13 cellular contexts compared by ENCODE assay signal in genomic region chr17:78396436-78397335, GRCh38. TPM values are rescaled to one million over a fixed set of nuclear protein-coding genes. Genes with fewer than 3 reads are reported as not detected.
DNase-seq lines count a peak whose midpoint lies in the region; ATAC-seq and TF ChIP-seq lines count a peak whose summit lies in the region.
"Had no signal": no experiment of that assay in that cellular context is flagged by ENCODE, and none has a peak within 500 bp of the region (broad histone marks: within the 10 kb centered on the region; RNA-seq: fewer than 3 reads in every experiment).

No MANE protein-coding gene starts in this region.

- POLR2A ChIA-PET in activated CD4-positive, alpha-beta T cell treated with anti-CD3 and anti-CD28 coated beads for 36 hours (lab: Charles Lee) = no interaction called here

- CTCF ChIA-PET in activated CD4-positive, alpha-beta T cell treated with anti-CD3 and anti-CD28 coated beads for 36 hours (lab: Charles Lee) = interaction anchor here (0.5 to 1.3 kb wide), 4 partner anchors 14 to 35 kb away, joined by 3 to 6 read pairs (median 4); no protein-coding TSS in a partner anchor

- H3K9me3 ChIP-seq in fibroblast of lung (ENCODE audit: control insufficient read depth, insufficient read depth, low read depth, low read length) (no peaks in the 10 kb centered on the region), mesenchymal stem cell (ENCODE audit: control insufficient read depth, low read length) (no peaks in the 10 kb centered on the region), upper lobe of left lung (no peaks in the 10 kb centered on the region)

- H3K27ac ChIP-seq in fibroblast of lung (ENCODE audit: insufficient read depth, low read length) = peak overlapping the region; percentile 76
- peak overlapping the region; percentile 68 for H3K27ac ChIP-seq in mesenchymal stem cell (ENCODE audit: low read length, poor library complexity, severe bottlenecking)
- peak overlapping the region; percentile 35 to 75 (median 58) for H3K27ac ChIP-seq in upper lobe of left lung
- H3K27ac ChIP-seq: KMS-11 had no signal

- H3K79me1 ChIP-seq in mesenchymal stem cell (replicated peaks; ENCODE audit: low read length, poor library complexity, severe bottlenecking) = peaks cover 18% of the 10 kb centered on the region

- peak overlapping the region; percentile 14 to 37 for H2BK12ac ChIP-seq in mesenchymal stem cell (ENCODE audit: low read length in 2 of 2)

- H3K9ac ChIP-seq in fibroblast of lung (ENCODE audit: insufficient read depth, low read length) = peak overlapping the region; percentile 8
- no peak overlapping the region for H3K9ac ChIP-seq in mesenchymal stem cell (ENCODE audit: low read length)
- H3K9ac ChIP-seq: KMS-11 had no signal

- peak overlapping the region in 1 of 2 experiments; percentile 5 for H3K18ac ChIP-seq in mesenchymal stem cell (ENCODE audit: low read depth in 1 of 2, low read length in 2 of 2)

- no peak overlapping the region for H3K4ac ChIP-seq in mesenchymal stem cell (ENCODE audit: low read depth in 1 of 2, low read length in 2 of 2)

- peak overlapping the region; percentile 99 for H2AK5ac ChIP-seq in mesenchymal stem cell (ENCODE audit: low read length, severe bottlenecking)

- no peak for TF ChIP-seq POLR2A in upper lobe of left lung (IDR thresholded peaks at IDR 0.05)

- no peak overlapping the region for H3K4me3 Mint-ChIP-seq in activated T-cell treated with anti-CD3 and anti-CD28 coated beads, Interleukin-2, amount 50 U/mL, for 24 hours
- no peak overlapping the region for H3K4me3 Mint-ChIP-seq in activated T-cell treated with anti-CD3 and anti-CD28 coated beads, Interleukin-2, amount 50 U/mL, for 4 hours
- H3K4me3 Mint-ChIP-seq in activated CD4-positive, alpha-beta T cell treated with anti-CD3 and anti-CD28 coated beads for 36 hours = no peak overlapping the region
- H3K4me3 Mint-ChIP-seq: endodermal cell had no signal

- 83% methylated on average over 14 of the region's 14 CpGs for WGBS in mesenchymal stem cell
- WGBS in upper lobe of left lung, 2 donors = 44 to 54% methylated on average over 13 to 14 of the region's 14 CpGs

- no peak overlapping the region for H2BK15ac ChIP-seq in mesenchymal stem cell (ENCODE audit: low read depth, poor library complexity, severe bottlenecking)

- peaks cover 18% of the 10 kb centered on the region for H3K4me1 ChIP-seq in fibroblast of lung (ENCODE audit: control insufficient read depth, extremely low read depth, insufficient read depth, low read length)
- peaks cover 55% of the 10 kb centered on the region for H3K4me1 ChIP-seq in mesenchymal stem cell (ENCODE audit: control insufficient read depth, insufficient read depth, low read depth, low read length)
- peaks cover 50 to 55% (median 53%) of the 10 kb centered on the region in 4 donors for H3K4me1 ChIP-seq in upper lobe of left lung

- H3K27me3 ChIP-seq in fibroblast of lung (ENCODE audit: control insufficient read depth, insufficient read depth, low read length) (no peaks in the 10 kb centered on the region), mesenchymal stem cell (ENCODE audit: control insufficient read depth in 1 of 2, insufficient read depth in 1 of 2, low read length in 2 of 2) (no peaks in the 10 kb centered on the region), upper lobe of left lung (no peaks in the 10 kb centered on the region), H7 (ENCODE audit: control insufficient read depth, insufficient read depth, low read length) (no peaks in the 10 kb centered on the region)

- no peak overlapping the region for H2AFZ ChIP-seq in fibroblast of lung (ENCODE audit: low read length)
- H2AFZ ChIP-seq in mesenchymal stem cell (ENCODE audit: low read depth, low read length) = no peak overlapping the region

- no peak overlapping the region for H4K91ac ChIP-seq in mesenchymal stem cell (ENCODE audit: low read length)

- no peaks in the 10 kb centered on the region for H3K27me3 Mint-ChIP-seq in activated T-cell treated with anti-CD3 and anti-CD28 coated beads, Interleukin-2, amount 50 U/mL, for 24 hours
- no peaks in the 10 kb centered on the region for H3K27me3 Mint-ChIP-seq in activated T-cell treated with anti-CD3 and anti-CD28 coated beads, Interleukin-2, amount 50 U/mL, for 4 hours (ENCODE audit: low read depth)
- no peaks in the 10 kb centered on the region for H3K27me3 Mint-ChIP-seq in activated CD4-positive, alpha-beta T cell treated with anti-CD3 and anti-CD28 coated beads for 36 hours

- H4K20me1 ChIP-seq in fibroblast of lung (ENCODE audit: control insufficient read depth, extremely low read depth, insufficient read depth, low read length) = no peaks in the 10 kb centered on the region

- DNase-seq in activated T-cell treated with anti-CD3 and anti-CD28 coated beads, Interleukin-2, amount 50 U/mL, for 24 hours = no peak
- DNase-seq in activated T-cell treated with anti-CD3 and anti-CD28 coated beads, Interleukin-2, amount 50 U/mL, for 4 hours = no peak
- DNase-seq in fibroblast of lung (ENCODE audit: low read depth in 2 of 2) (no peak), mesenchymal stem cell (no peak), upper lobe of left lung (peak in 1 of 2 donors; percentile 85), H7 (no peak)
- no peak for DNase-seq in activated CD4-positive, alpha-beta T cell treated with anti-CD3 and anti-CD28 coated beads for 36 hours
- DNase-seq: activated CD8-positive, alpha-beta memory T cell treated with anti-CD3 and anti-CD28 coated beads, Interleukin-2, amount 50 U/mL, for 48 hours; endodermal cell; NCI-H2171; small intestine had no signal

- ATAC-seq in activated T-cell treated with anti-CD3 and anti-CD28 coated beads, Interleukin-2, amount 50 U/mL, for 4 hours = no peak
- ATAC-seq in upper lobe of left lung (ENCODE audit: low FRiP score in 2 of 2) = peak; percentile 35 to 44
- ATAC-seq in HG03432 (IDR thresholded peaks at IDR 0.05; ENCODE audit: unreplicated experiment) = no peak
- ATAC-seq in activated CD4-positive, alpha-beta T cell treated with anti-CD3 and anti-CD28 coated beads for 36 hours = no peak

- H3K4me1 Mint-ChIP-seq in activated T-cell treated with anti-CD3 and anti-CD28 coated beads, Interleukin-2, amount 50 U/mL, for 24 hours (ENCODE audit: low read depth) = peaks cover 27% of the 10 kb centered on the region
- H3K4me1 Mint-ChIP-seq in activated T-cell treated with anti-CD3 and anti-CD28 coated beads, Interleukin-2, amount 50 U/mL, for 4 hours (ENCODE audit: low read depth) = peaks cover 12% of the 10 kb centered on the region
- H3K4me1 Mint-ChIP-seq in activated CD4-positive, alpha-beta T cell treated with anti-CD3 and anti-CD28 coated beads for 36 hours = peaks cover 19% of the 10 kb centered on the region

- peak overlapping the region; percentile 62 for H3K27ac Mint-ChIP-seq in activated T-cell treated with anti-CD3 and anti-CD28 coated beads, Interleukin-2, amount 50 U/mL, for 24 hours
- no peak overlapping the region for H3K27ac Mint-ChIP-seq in activated CD4-positive, alpha-beta T cell treated with anti-CD3 and anti-CD28 coated beads for 36 hours

- H3K36me3 ChIP-seq in fibroblast of lung (ENCODE audit: control insufficient read depth, insufficient read depth, low read length) (peaks cover 31% of the 10 kb centered on the region), mesenchymal stem cell (ENCODE audit: control insufficient read depth in 1 of 2, insufficient read depth in 2 of 2, low read depth in 1 of 2, low read length in 2 of 2) (peaks cover 62 to 74% of the 10 kb centered on the region in 2 experiments), upper lobe of left lung (peaks cover 25 to 82% (median 59%) of the 10 kb centered on the region in 4 donors), H7 (replicated peaks; ENCODE audit: control insufficient read depth, insufficient read depth, low read length) (peaks cover 43% of the 10 kb centered on the region)

- no peak overlapping the region for H3K14ac ChIP-seq in mesenchymal stem cell (ENCODE audit: low read length in 2 of 2)

- H4K8ac ChIP-seq in mesenchymal stem cell (ENCODE audit: low read length) = no peak overlapping the region

- no peak for TF ChIP-seq CTCF in fibroblast of lung (conservative IDR thresholded peaks at IDR 0.05 in 1 of 2, IDR thresholded peaks at IDR 0.05 in 1 of 2; ENCODE audit: low read depth in 1 of 2, low read length in 2 of 2)
- no peak for TF ChIP-seq CTCF in upper lobe of left lung (IDR thresholded peaks at IDR 0.05)

- H3K4me2 ChIP-seq in fibroblast of lung (ENCODE audit: extremely low read depth, insufficient read depth, low read length) (no peak overlapping the region), mesenchymal stem cell (ENCODE audit: low read length, poor library complexity, severe bottlenecking) (no peak overlapping the region)
- H3K4me2 ChIP-seq: KMS-11 had no signal

- H3K36me3 Mint-ChIP-seq in activated T-cell treated with anti-CD3 and anti-CD28 coated beads, Interleukin-2, amount 50 U/mL, for 24 hours (ENCODE audit: low read depth) = peaks cover 98% of the 10 kb centered on the region
- peaks cover 56% of the 10 kb centered on the region for H3K36me3 Mint-ChIP-seq in activated T-cell treated with anti-CD3 and anti-CD28 coated beads, Interleukin-2, amount 50 U/mL, for 4 hours (ENCODE audit: insufficient read depth)
- peaks cover 79% of the 10 kb centered on the region for H3K36me3 Mint-ChIP-seq in activated CD4-positive, alpha-beta T cell treated with anti-CD3 and anti-CD28 coated beads for 36 hours (ENCODE audit: low read depth)

- peaks cover 52% of the 10 kb centered on the region for H3K79me2 ChIP-seq in fibroblast of lung (ENCODE audit: control insufficient read depth, insufficient read depth, low read length)

- intact Hi-C loops in activated CD4-positive, alpha-beta T cell treated with anti-CD3 and anti-CD28 coated beads for 36 hours (cut with DNase I, micrococcal nuclease) = no loop called here

- no peak overlapping the region for H2BK5ac ChIP-seq in mesenchymal stem cell (ENCODE audit: low read depth, low read length, poor library complexity, severe bottlenecking)

- H3K9me3 Mint-ChIP-seq in activated T-cell treated with anti-CD3 and anti-CD28 coated beads, Interleukin-2, amount 50 U/mL, for 24 hours = no peaks in the 10 kb centered on the region
- no peaks in the 10 kb centered on the region for H3K9me3 Mint-ChIP-seq in activated T-cell treated with anti-CD3 and anti-CD28 coated beads, Interleukin-2, amount 50 U/mL, for 4 hours
- no peaks in the 10 kb centered on the region for H3K9me3 Mint-ChIP-seq in activated CD4-positive, alpha-beta T cell treated with anti-CD3 and anti-CD28 coated beads for 36 hours (ENCODE audit: low read depth)
- H3K9me3 Mint-ChIP-seq: endodermal cell had no signal

- H2BK120ac ChIP-seq in mesenchymal stem cell (ENCODE audit: low read depth, low read length) = no peak overlapping the region

- no peak overlapping the region for H3K4me3 ChIP-seq in fibroblast of lung (replicated peaks in 1 of 4; ENCODE audit: control extremely low read depth in 1 of 4, insufficient read depth in 1 of 4, low read depth in 3 of 4, low read length in 4 of 4)
- no peak overlapping the region for H3K4me3 ChIP-seq in mesenchymal stem cell (ENCODE audit: insufficient read depth in 1 of 2, low read depth in 1 of 2, low read length in 2 of 2)
- H3K4me3 ChIP-seq in upper lobe of left lung = no peak overlapping the region
- no peak overlapping the region for H3K4me3 ChIP-seq in H7 (ENCODE audit: insufficient read depth, low read depth, low read length)

- no peak for TF ChIP-seq EP300 in upper lobe of left lung (IDR thresholded peaks at IDR 0.05)

- H3K23ac ChIP-seq in mesenchymal stem cell (ENCODE audit: low read length in 2 of 2) = no peak overlapping the region

RNA-seq across cellular contexts. Expression of gene PGS1, which starts 18.2 kb away (rescaled TPM):
- 10 to 100 TPM; 47.4 to 51.7 (median 47.5) TPM for total RNA-seq in activated T-cell treated with anti-CD3 and anti-CD28 coated beads, Interleukin-2, amount 50 U/mL, for 4 hours
- 29.8 and 34.5 TPM in 2 replicates for total RNA-seq in fibroblast of lung
- polyA plus RNA-seq in fibroblast of lung = 21.7 and 22.4 TPM in 2 replicates
- 16.6 and 21.3 TPM in 2 replicates for polyA plus RNA-seq in fibroblast of lung (2012)
- polyA minus RNA-seq in fibroblast of lung (ENCODE audit: low replicate concordance) = 27.9 and 37.7 TPM in 2 replicates
- polyA plus RNA-seq in mesenchymal stem cell (2013, experiment 1 of 2) = 21.8 TPM
- polyA plus RNA-seq in mesenchymal stem cell (2013, experiment 2 of 2) = 22.1 TPM
- total RNA-seq in upper lobe of left lung = 100 to 1,000 TPM in 2 of 6 donors, 10 to 100 TPM in 4; 79.2 to 348 (median 92.3) TPM
- 63.7 and 71.8 TPM in 2 replicates for total RNA-seq in H7 (2014; rRNA removed; shearing (Covaris generic))
- 10 to 100 TPM; 73.3 to 75.0 TPM for total RNA-seq in activated CD4-positive, alpha-beta T cell treated with anti-CD3 and anti-CD28 coated beads for 36 hours

RNA-seq across cellular contexts. Expression of gene SOCS3, which starts 36.8 kb away (rescaled TPM):
- 100 to 1,000 TPM; 118 to 143 (median 136) TPM for total RNA-seq in activated T-cell treated with anti-CD3 and anti-CD28 coated beads, Interleukin-2, amount 50 U/mL, for 4 hours
- total RNA-seq in fibroblast of lung (163 and 185 TPM in 2 replicates), upper lobe of left lung (100 to 1,000 TPM in 3 of 6 donors, 10 to 100 TPM in 3; 67.1 to 173 (median 114) TPM)
- polyA plus RNA-seq in fibroblast of lung = 52.6 and 87.8 TPM in 2 replicates
- polyA plus RNA-seq in fibroblast of lung (2012) = 59.6 and 94.1 TPM in 2 replicates
- polyA minus RNA-seq in fibroblast of lung (ENCODE audit: low replicate concordance) = 48.9 and 50.2 TPM in 2 replicates
- polyA plus RNA-seq in mesenchymal stem cell (2013, experiment 1 of 2) = 64.5 TPM
- 62.3 TPM for polyA plus RNA-seq in mesenchymal stem cell (2013, experiment 2 of 2)
- 13.3 and 26.9 TPM in 2 replicates for total RNA-seq in H7 (2014; rRNA removed; shearing (Covaris generic))
- total RNA-seq in activated CD4-positive, alpha-beta T cell treated with anti-CD3 and anti-CD28 coated beads for 36 hours = 100 to 1,000 TPM; 150 to 162 TPM

Comparison
In these comparisons a context has a peak if more than half of its experiments do, and no peak if none do; other contexts are left out.
1. ATAC-seq: peak in upper lobe of left lung (2 of 2); none in activated T-cell treated with anti-CD3 and anti-CD28 coated beads, Interleukin-2, amount 50 U/mL, for 4 hours (0 of 2), HG03432 (single experiment) and activated CD4-positive, alpha-beta T cell treated with anti-CD3 and anti-CD28 coated beads for 36 hours (single experiment).
2. Peak in every context shown above with its lines, with median percentiles within 50 percentile points of each other: H3K27ac ChIP-seq.